35 cellular contexts compared by ENCODE assay signal in genomic region chr12:14525964-14526363, GRCh38. TPM values are rescaled to one million over a fixed set of nuclear protein-coding genes. Genes with fewer than 3 reads are reported as not detected.
DNase-seq lines count a peak whose midpoint lies in the region; ATAC-seq, FAIRE-seq and TF ChIP-seq lines count a peak whose summit lies in the region.
"Had no signal": no experiment of that assay in that cellular context is flagged by ENCODE, and none has a peak within 500 bp of the region (broad histone marks: within the 10 kb centered on the region; RNA-seq: fewer than 3 reads in every experiment).

No MANE protein-coding gene starts in this region.

- ATAC-seq in K562 = no peak
- ATAC-seq: A549; CD8-positive, alpha-beta T cell had no signal

- intact Hi-C loops in K562 (cut with micrococcal nuclease) = no loop called here
- intact Hi-C loops in mammary epithelial cell (cut with micrococcal nuclease) = no loop called here

- H3K27ac ChIP-seq in K562 (ENCODE audit: extremely low read depth, low read depth, low read length) (no peak overlapping the region), neutrophil (peak overlapping the region; percentile 0), mammary epithelial cell (ENCODE audit: insufficient read depth, low read depth, low read length) (no peak overlapping the region)
- H3K27ac ChIP-seq: 22Rv1; A549; BLaER1; BLaER1 treated with 17β-estradiol and CSF1 and Interleukin-3, amounts not matched to agents 10 nM and 100 nM; C4-2B had no signal

- no peak for TF ChIP-seq EP300 in K562 (IDR thresholded peaks at IDR 0.05; ENCODE audit: low read length)

- H3K4me1 ChIP-seq in K562 (replicated peaks in 1 of 2; ENCODE audit: control insufficient read depth in 2 of 2, insufficient read depth in 2 of 2, low read length in 2 of 2) (no peaks in the 10 kb centered on the region), neutrophil (ENCODE audit: control insufficient read depth in 1 of 2, insufficient read depth in 1 of 2, low read depth in 1 of 2, low read length in 1 of 2) (peaks cover 15% of the 10 kb centered on the region in 2 experiments), mammary epithelial cell (ENCODE audit: insufficient read depth, low read length) (no peaks in the 10 kb centered on the region)
- H3K4me1 ChIP-seq: A549; BE2C; BLaER1; BLaER1 treated with 17β-estradiol and CSF1 and Interleukin-3, amounts not matched to agents 10 nM and 100 nM; Caco-2 had no signal

- H3K36me3 ChIP-seq in K562 (ENCODE audit: control insufficient read depth, insufficient read depth, low read length) (no peaks in the 10 kb centered on the region), neutrophil (peaks cover 40% of the 10 kb centered on the region), mammary epithelial cell (ENCODE audit: insufficient read depth, low read length) (no peaks in the 10 kb centered on the region)
- H3K36me3 ChIP-seq: BE2C; BLaER1; BLaER1 treated with 17β-estradiol and CSF1 and Interleukin-3, amounts not matched to agents 10 nM and 100 nM had no signal

- in situ Hi-C loops in K562 (cut with MboI) = no loop called here
- in situ Hi-C loops in mammary epithelial cell (cut with MboI; ENCODE audit: low sequenced_read_pairs in 2 of 2) = no loop called here

- no peak overlapping the region for H3K9ac ChIP-seq in K562 (ENCODE audit: insufficient read depth in 1 of 2, low read depth in 2 of 2, low read length in 2 of 2)
- no peak overlapping the region for H3K9ac ChIP-seq in mammary epithelial cell (ENCODE audit: insufficient read depth, low read length)
- H3K9ac ChIP-seq: BLaER1; BLaER1 treated with 17β-estradiol and CSF1 and Interleukin-3, amounts not matched to agents 10 nM and 100 nM had no signal

- no peaks in the 10 kb centered on the region; the same call in none of the 2 replicates for H3K9me3 ChIP-seq in K562 (replicated peaks; ENCODE audit: control insufficient read depth, insufficient read depth, low read depth, low read length)
- no peaks in the 10 kb centered on the region for H3K9me3 ChIP-seq in neutrophil
- H3K9me3 ChIP-seq in mammary epithelial cell (replicated peaks; ENCODE audit: insufficient read depth, low read length) = peaks cover 3% of the 10 kb centered on the region
- H3K9me3 ChIP-seq: BE2C had no signal

- WGBS in K562 (ENCODE audit: insufficient coverage, low coverage, missing lambda C conversion rate) = 39% methylated on average over 2 of the region's 2 CpGs
- WGBS in mammary epithelial cell (ENCODE audit: low coverage, missing lambda C conversion rate) = 66% methylated on average over 2 of the region's 2 CpGs

- CTCF ChIA-PET in K562 (lab: Yijun Ruan, JAX; ENCODE audit: low intra/inter-chr PET ratio) = no interaction called here
- CTCF ChIA-PET in mammary epithelial cell (lab: Charles Lee; ENCODE audit: low non-redundant PET) = no interaction called here

- H3K9me1 ChIP-seq in K562 (ENCODE audit: control insufficient read depth, insufficient read depth, low read length) = no peaks in the 10 kb centered on the region

- no peaks in the 10 kb centered on the region for H3K79me2 ChIP-seq in K562 (ENCODE audit: control insufficient read depth, insufficient read depth, low read length)
- H3K79me2 ChIP-seq in mammary epithelial cell (ENCODE audit: insufficient read depth, low read length) = no peaks in the 10 kb centered on the region

- H3K4me3 ChIP-seq in K562 (no peak overlapping the region), neutrophil (ENCODE audit: low read depth in 1 of 2, low read length in 1 of 2) (no peak overlapping the region), mammary epithelial cell (replicated peaks in 1 of 3; ENCODE audit: insufficient read depth in 1 of 3, low read depth in 2 of 3, low read length in 3 of 3) (no peak overlapping the region)
- H3K4me3 ChIP-seq: A549; BLaER1; BLaER1 treated with 17β-estradiol and CSF1 and Interleukin-3, amounts not matched to agents 10 nM and 100 nM had no signal

- no peak for TF ChIP-seq POLR2A in K562 (conservative IDR thresholded peaks at IDR 0.05)

- dilution Hi-C loops in mammary epithelial cell (cut with HindIII; ENCODE audit: low sequenced_read_pairs) = no loop called here

- no peak for FAIRE-seq in K562 (lab: Jason Lieb, UNC)
- FAIRE-seq in colon (lab: Jason Lieb, UNC) = peak; percentile 21
- FAIRE-seq: A204.1, A549, D721Med had no signal

- BruUV-seq in K562 (replicated peaks; lab: Mats Ljungman, UMichigan) = no TSS peak
- no TSS peak for BruUV-seq in mammary epithelial cell (replicated peaks; lab: Mats Ljungman, UMichigan)

- H3K27me3 ChIP-seq in K562 (ENCODE audit: control insufficient read depth in 2 of 2, insufficient read depth in 2 of 2, low read length in 2 of 2) (no peaks in the 10 kb centered on the region), neutrophil (no peaks in the 10 kb centered on the region), mammary epithelial cell (ENCODE audit: insufficient read depth, low read length) (no peaks in the 10 kb centered on the region)
- H3K27me3 ChIP-seq: BE2C; BLaER1; BLaER1 treated with 17β-estradiol and CSF1 and Interleukin-3, amounts not matched to agents 10 nM and 100 nM had no signal

- no peak overlapping the region for H3K4me2 ChIP-seq in K562 (ENCODE audit: insufficient read depth, low read length)
- H3K4me2 ChIP-seq in mammary epithelial cell (ENCODE audit: insufficient read depth, low read depth, low read length) = no peak overlapping the region
- H3K4me2 ChIP-seq: A549; BLaER1; BLaER1 treated with 17β-estradiol and CSF1 and Interleukin-3, amounts not matched to agents 10 nM and 100 nM had no signal

- TF ChIP-seq CTCF in K562 (IDR thresholded peaks at IDR 0.05 in 2 of 3, conservative IDR thresholded peaks at IDR 0.05 in 1 of 3; ENCODE audit: insufficient read depth in 2 of 3, low read depth in 1 of 3, low read length in 3 of 3) (no peak), neutrophil (IDR thresholded peaks at IDR 0.05) (no peak), mammary epithelial cell (conservative IDR thresholded peaks at IDR 0.05 in 1 of 2, IDR thresholded peaks at IDR 0.05 in 1 of 2; ENCODE audit: extremely low read depth in 1 of 2, insufficient read depth in 1 of 2, low read depth in 1 of 2, low read length in 2 of 2) (no peak)

- POLR2A ChIA-PET in K562 (lab: Yijun Ruan, JAX) = no interaction called here

- TF ChIP-seq RAD21 in K562 (CRISPR knock-in tag; conservative IDR thresholded peaks at IDR 0.05 in 1 of 2, IDR thresholded peaks at IDR 0.05 in 1 of 2) = no peak

- DNase-seq in K562 (ENCODE audit: extremely low read depth in 1 of 4, low spot score in 3 of 4) = no peak
- DNase-seq in NCI-H2196 (lab: John Stamatoyannopoulos, UW; ENCODE audit: unreplicated experiment) = no peak
- no peak for DNase-seq in mammary epithelial cell
- no peak for DNase-seq in ureter (ENCODE audit: low spot score)
- DNase-seq: 8988T; ACHN; AML-193; BE2C; C1 segment of cervical spinal cord; Caco-2; Calu3; CD4-positive, alpha-beta memory T cell; CD4-positive, alpha-beta T cell; CD4-positive, CD25-positive, alpha-beta regulatory T cell; CD8-positive, alpha-beta memory T cell; CD8-positive, alpha-beta T cell; COR-L47; DMS 273 treated with DMSO at 0.1 percent for 48 hours; DMS153; DMS53; DMS79; DMS79 treated with DMSO at 0.1 percent for 48 hours; DND-41; EL had no signal

- no peak overlapping the region for H2AFZ ChIP-seq in K562 (ENCODE audit: low read depth, low read length)
- H2AFZ ChIP-seq in mammary epithelial cell (ENCODE audit: low read depth, low read length) = no peak overlapping the region

- H4K20me1 ChIP-seq in K562 (replicated peaks; ENCODE audit: control insufficient read depth, insufficient read depth, low read length) (no peaks in the 10 kb centered on the region), mammary epithelial cell (ENCODE audit: insufficient read depth, low read length) (no peaks in the 10 kb centered on the region)
- H4K20me1 ChIP-seq: BLaER1; BLaER1 treated with 17β-estradiol and CSF1 and Interleukin-3, amounts not matched to agents 10 nM and 100 nM had no signal

TF ChIP-seq in K562, 482 proteins besides CTCF, POLR2A, EP300 and RAD21:
- TF ChIP-seq ZNF354B (CRISPR knock-in tag; IDR thresholded peaks at IDR 0.05) = 0 out of 2 replicates have a peak, but pooled peaks have one; percentile 37
- no peak for TF ChIP-seq NR4A1 (CRISPR knock-in tag; IDR thresholded peaks at IDR 0.05)
- TF ChIP-seq NR4A1 (tag; IDR thresholded peaks at IDR 0.05) = no peak
- peak; percentile 93 for TF ChIP-seq ZNF507 (tag; conservative IDR thresholded peaks at IDR 0.05)

RNA-seq across cellular contexts. Expression of gene PLBD1, which starts 41.7 kb away (rescaled TPM):
- total RNA-seq in K562 (2011; cell fraction: chromatin; rRNA removed; ENCODE audit: low replicate concordance) = 35.2 and 42.5 TPM in 2 replicates
- 27.8 and 32.9 TPM in 2 replicates for total RNA-seq in K562 (2011; cell fraction: nucleolus; rRNA removed)
- total RNA-seq in K562 (2011; cell fraction: nucleoplasm; rRNA removed) = 31.0 and 41.1 TPM in 2 replicates
- total RNA-seq in K562 (2014; rRNA removed) (18.4 and 20.2 TPM in 2 replicates), K562 (2014; rRNA removed; fragmentation: Illumina TruSeq; extraction: Trizol) (23.4 and 24.6 TPM in 2 replicates), K562 (2015; rRNA removed; fragmentation: Illumina TruSeq; extraction: Trizol) (27.5 and 31.0 TPM in 2 replicates), K562 (2021) (15.9 and 16.4 TPM in 2 replicates), mammary epithelial cell (not detected), ureter (85.4 TPM)
- polyA plus RNA-seq in K562 (2011; rRNA removed) (27.0 and 37.0 TPM in 2 replicates), K562 (2014; fragmentation: Illumina TruSeq; extraction: Trizol) (19.6 and 26.3 TPM in 2 replicates), K562 (2014; fragmentation: Nextera tagmentation; extraction: Ambion mirVana) (1 to 10 TPM; 7.1 to 8.5 TPM), K562 (2014; rRNA removed) (20.6 and 23.3 TPM in 2 replicates), mammary epithelial cell (not detected)
- polyA plus RNA-seq in K562 (2011; cell fraction: cytosol; rRNA removed) = 13.8 and 17.6 TPM in 2 replicates
- polyA plus RNA-seq in K562 (2011; cell fraction: nucleus; rRNA removed) = 5.5 and 9.9 TPM in 2 replicates
- 17.3 and 18.3 TPM in 2 replicates for polyA plus RNA-seq in K562 (2012)
- 30.5 and 35.7 TPM in 2 replicates for polyA minus RNA-seq in K562 (2011; rRNA and poly(A)+ RNA removed)
- polyA minus RNA-seq in K562 (2011; cell fraction: cytosol; rRNA and poly(A)+ RNA removed) = 8.2 and 12.9 TPM in 2 replicates
- 5.8 and 16.7 TPM in 2 replicates for polyA minus RNA-seq in K562 (2011; cell fraction: nucleus; rRNA and poly(A)+ RNA removed)
- polyA minus RNA-seq in mammary epithelial cell = not detected
- total RNA-seq: A172; A673; CD4-positive, CD25-positive, alpha-beta regulatory T cell; CD8-positive, alpha-beta T cell had no signal
- polyA plus RNA-seq: CD8-positive, alpha-beta memory T cell had no signal

Comparison
In these comparisons a context has a peak if more than half of its experiments do, and no peak if none do; other contexts are left out.
1. RNA of gene PLBD1, which starts 41.7 kb away (total RNA-seq): 85.4 TPM in ureter (single experiment) and 15.9 to 42.5 TPM in K562; not detected in mammary epithelial cell; every median in the first group is over 10 times any median in the second.